In the genomic region with DNA sequence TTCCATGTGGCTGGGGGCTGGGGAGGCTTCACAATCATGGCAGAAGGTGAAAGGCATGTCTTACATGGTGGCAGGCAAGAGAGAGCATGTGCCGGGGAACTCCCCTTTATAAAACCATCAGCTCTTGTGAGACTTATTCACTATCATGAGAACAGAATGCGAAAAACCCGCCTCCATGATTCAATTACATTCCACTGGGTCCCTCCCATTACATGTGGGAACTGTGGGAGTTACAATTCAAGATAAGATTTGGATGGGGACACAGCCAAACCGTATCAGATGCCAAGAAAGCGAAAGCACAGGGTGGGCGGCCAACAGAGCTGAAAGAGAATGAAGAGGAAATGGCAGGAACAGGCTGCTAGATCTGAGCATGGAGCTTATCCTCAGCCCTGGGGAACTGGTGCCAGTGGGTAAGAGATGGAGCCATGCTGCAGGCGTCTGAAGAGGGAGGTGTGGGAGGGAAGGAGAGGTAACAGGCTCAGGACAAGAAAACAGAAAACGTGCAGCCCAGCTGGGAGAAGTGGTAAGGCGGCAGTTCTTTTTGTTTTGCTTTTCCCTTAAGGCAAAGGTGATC, we compare ENCODE assay signal across 20 cellular contexts.
"Had no signal": no experiment of that assay in that cellular context is flagged by ENCODE, and none has a peak within 500 bp of the region (broad histone marks: within the 10 kb centered on the region; RNA-seq: fewer than 3 reads in every experiment).

No MANE protein-coding gene starts in this region.

- H3K4me2 ChIP-seq: hepatocyte had no signal

- H3K9me3 ChIP-seq: adrenal gland, esophagus muscularis mucosa, thoracic aorta, upper lobe of left lung had no signal

- H3K79me2 ChIP-seq: hepatocyte had no signal

- DNase-seq: activated CD4-positive, alpha-beta T cell treated with anti-CD3 and anti-CD28 coated beads for 1 hour; activated CD4-positive, alpha-beta T cell treated with anti-CD3 and anti-CD28 coated beads, Interleukin-2, amount 50 U/mL, for 4 hours; activated gamma-delta T cell; adrenal gland; islet precursor cell; midbrain; nephron progenitor cell; nucleus accumbens; stimulated activated CD4-positive, alpha-beta T cell treated with anti-CD3 and anti-CD28 coated beads, Interleukin-15, amount 100 ng/mL, for 24 hours; stimulated activated CD4-positive, alpha-beta T cell treated with anti-CD3 and anti-CD28 coated beads, Interleukin-2, amount 100 ng/mL, for 48 hours; stimulated activated naive CD8-positive, alpha-beta T cell treated with anti-CD3 and anti-CD28 coated beads, Interleukin-15, amount 100 ng/mL, for 72 hours; upper lobe of left lung; WERI-Rb-1 had no signal

- H3K27me3 ChIP-seq: adrenal gland, esophagus muscularis mucosa, foreskin keratinocyte, hepatocyte, upper lobe of left lung had no signal

- H3K36me3 ChIP-seq: adrenal gland, esophagus muscularis mucosa, thoracic aorta, upper lobe of left lung, WERI-Rb-1 had no signal

- H3K4me1 ChIP-seq: adrenal gland had no signal

- H3K4me3 ChIP-seq: adrenal gland, coronary artery, esophagus muscularis mucosa, hepatocyte, skin epidermis, thoracic aorta, upper lobe of left lung had no signal

- ATAC-seq: activated naive CD4-positive, alpha-beta T cell treated with anti-CD3 and anti-CD28 coated beads, Interleukin-2, amount 50 U/mL, for 72 hours; foreskin keratinocyte; stimulated activated naive CD8-positive, alpha-beta T cell treated with anti-CD3 and anti-CD28 coated beads, Interleukin-15, amount 100 ng/mL, for 72 hours had no signal

- H3K27ac ChIP-seq: adrenal gland, coronary artery, esophagus muscularis mucosa, foreskin keratinocyte, hepatocyte, skin epidermis, thoracic aorta, upper lobe of left lung, WERI-Rb-1 had no signal

- H2AFZ ChIP-seq: hepatocyte had no signal
